12 cellular contexts compared by ENCODE assay signal in the genomic region with DNA sequence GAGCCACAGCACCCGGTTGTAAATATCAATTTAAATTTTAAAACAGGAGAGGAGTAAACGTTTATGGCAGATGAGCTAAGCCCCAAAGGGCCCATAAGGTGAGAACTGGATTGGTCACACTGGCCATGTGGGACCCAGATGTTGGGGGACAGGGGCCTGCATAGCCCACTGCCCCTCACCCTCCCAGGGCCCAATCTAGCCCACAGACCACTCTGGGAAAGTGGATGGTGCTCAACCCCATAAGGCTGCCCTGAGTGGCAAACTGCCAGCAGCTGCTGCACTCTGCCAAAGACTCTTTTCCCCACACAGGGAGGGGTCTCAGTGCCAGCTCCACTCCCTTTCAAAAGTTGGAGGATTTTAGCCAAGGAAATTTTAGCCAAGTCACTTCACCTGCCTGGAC. TPM values are rescaled to one million over a fixed set of nuclear protein-coding genes. Genes with fewer than 3 reads are reported as not detected.
DNase-seq lines count a peak whose midpoint lies in the region; TF ChIP-seq lines count a peak whose summit lies in the region.
"Had no signal": no experiment of that assay in that cellular context is flagged by ENCODE, and none has a peak within 500 bp of the region (broad histone marks: within the 10 kb centered on the region; RNA-seq: fewer than 3 reads in every experiment).

No MANE protein-coding gene starts in this region.

- H3K9me3 ChIP-seq in breast epithelium (no peaks in the 10 kb centered on the region), muscle layer of colon (ENCODE audit: low read length) (no peaks in the 10 kb centered on the region), tibial nerve (no peaks in the 10 kb centered on the region), H9 (ENCODE audit: control insufficient read depth, low read depth, low read length) (no peaks in the 10 kb centered on the region)

- H3K79me1 ChIP-seq in H9 (ENCODE audit: insufficient read depth, low read depth, low read length, poor library complexity, severe bottlenecking): peaks cover 4% of the 10 kb centered on the region

- no peak overlapping the region for H4K91ac ChIP-seq in H9 (ENCODE audit: insufficient read length, low read depth, low read length)

- H2AFZ ChIP-seq in H9 (ENCODE audit: low read length): no peak overlapping the region

- no peak overlapping the region for H3T11ph ChIP-seq in H9 (ENCODE audit: low read length)

- WGBS in tibial nerve, 2 donors: 28 to 48% methylated on average over 2 of the region's 2 CpGs
- WGBS in H9 (ENCODE audit: extremely low coverage, insufficient read length, low lambda C conversion rate): no CpG with 5 or more reads among the region's 2 CpGs

- H2BK15ac ChIP-seq in H9 (ENCODE audit: low read depth, low read length): no peak overlapping the region

- peak overlapping the region; percentile 85 to 89 for H3K27ac ChIP-seq in breast epithelium
- peak overlapping the region; percentile 77 for H3K27ac ChIP-seq in muscle layer of colon (ENCODE audit: low read depth, low read length)
- H3K27ac ChIP-seq in tibial nerve: peak overlapping the region in 3 of 4 donors; percentile 10 to 89 (median 69)
- H3K27ac ChIP-seq in H9 (ENCODE audit: insufficient read length, low read depth, low read length): no peak overlapping the region

- H3K23me2 ChIP-seq in H9 (ENCODE audit: insufficient read length, low read depth, low read length, poor library complexity, severe bottlenecking): no peaks in the 10 kb centered on the region

- no peak overlapping the region for H2AK5ac ChIP-seq in H9 (ENCODE audit: insufficient read length, low read length)

- H2BK120ac ChIP-seq in H9 (ENCODE audit: low read depth, low read length, poor library complexity, severe bottlenecking): no peak overlapping the region

- TF ChIP-seq POLR2A in breast epithelium (IDR thresholded peaks at IDR 0.05) (no peak), tibial nerve (IDR thresholded peaks at IDR 0.05) (no peak)

- TF ChIP-seq CTCF in breast epithelium (IDR thresholded peaks at IDR 0.05): no peak
- no peak for TF ChIP-seq CTCF in tibial nerve (IDR thresholded peaks at IDR 0.05)
- no peak for TF ChIP-seq CTCF in H9 (conservative IDR thresholded peaks at IDR 0.05)
- TF ChIP-seq CTCF in GM20000 (IDR thresholded peaks at IDR 0.05; ENCODE audit: extremely low read depth, missing control alignments): no peak

- TF ChIP-seq EP300 in tibial nerve (IDR thresholded peaks at IDR 0.05): no peak

- H3K9ac ChIP-seq in muscle layer of colon (ENCODE audit: low read length): no peak overlapping the region
- no peak overlapping the region for H3K9ac ChIP-seq in H9 (ENCODE audit: extremely low read depth, insufficient read length, low read length)

- H3K4me3 Mint-ChIP-seq in H9: no peak overlapping the region

- H4K20me1 ChIP-seq in H9 (ENCODE audit: control insufficient read depth, insufficient read depth, insufficient read length): no peaks in the 10 kb centered on the region

- peaks cover 6% of the 10 kb centered on the region; the same call in 1 of the 2 replicates for H3K79me2 ChIP-seq in H9 (ENCODE audit: insufficient read depth, low read length)

- no peak overlapping the region for H2BK20ac ChIP-seq in H9 (ENCODE audit: low read depth, low read length, poor library complexity, severe bottlenecking)

- no peaks in the 10 kb centered on the region for H3K27me3 Mint-ChIP-seq in H9 (ENCODE audit: low read depth)

- no peak overlapping the region for H3K4ac ChIP-seq in H9 (ENCODE audit: low read depth, low read length)

- no peak overlapping the region for H3K18ac ChIP-seq in H9 (ENCODE audit: insufficient read length, low read depth, low read length)

- no peak overlapping the region for H2BK5ac ChIP-seq in H9 (ENCODE audit: insufficient read length, low read length)

- H2BK12ac ChIP-seq in H9 (ENCODE audit: insufficient read length, low read depth, low read length): no peak overlapping the region

- intact Hi-C loops in breast epithelium (cut with DNase I; ENCODE audit: low total_unique reads): no loop called here

- no peak overlapping the region for H3K23ac ChIP-seq in H9 (ENCODE audit: insufficient read length, low read depth, low read length)

- H4K8ac ChIP-seq in H9 (replicated peaks; ENCODE audit: insufficient read length, low read depth, low read length): no peak overlapping the region

- H3K27me3 ChIP-seq in breast epithelium (no peaks in the 10 kb centered on the region), muscle layer of colon (ENCODE audit: control insufficient read depth in 1 of 2, insufficient read depth in 2 of 2, low read length in 2 of 2) (no peaks in the 10 kb centered on the region), tibial nerve (no peaks in the 10 kb centered on the region), H9 (ENCODE audit: insufficient read depth, low read length) (no peaks in the 10 kb centered on the region)
- H3K27me3 ChIP-seq: dorsolateral prefrontal cortex had no signal

- H3K36me3 ChIP-seq in breast epithelium: no peaks in the 10 kb centered on the region
- peaks cover 17% of the 10 kb centered on the region for H3K36me3 ChIP-seq in muscle layer of colon (ENCODE audit: insufficient read depth, low read length)
- peaks cover 0 to 25% (median 0%) of the 10 kb centered on the region in 3 donors for H3K36me3 ChIP-seq in tibial nerve

- H3K4me1 ChIP-seq in breast epithelium (peaks cover 16 to 57% of the 10 kb centered on the region in 2 donors), muscle layer of colon (ENCODE audit: insufficient read depth, low read length) (peaks cover 81% of the 10 kb centered on the region), tibial nerve (peaks cover 4 to 91% (median 77%) of the 10 kb centered on the region in 4 donors), H9 (ENCODE audit: insufficient read depth, low read length) (peaks cover 8% of the 10 kb centered on the region; the same call in 1 of the 2 replicates)

- no peak overlapping the region for H3K14ac ChIP-seq in H9 (ENCODE audit: insufficient read depth, low read length)

- H3K4me2 ChIP-seq in H9 (ENCODE audit: insufficient read depth, insufficient read length, low read length): no peak overlapping the region

- peaks cover 42 to 43% of the 10 kb centered on the region in 2 experiments for H3K4me1 Mint-ChIP-seq in H9

- H3K4me3 ChIP-seq in breast epithelium (no peak overlapping the region), muscle layer of colon (ENCODE audit: low read depth in 1 of 2, low read length in 2 of 2) (no peak overlapping the region), tibial nerve (no peak overlapping the region)
- H3K4me3 ChIP-seq: dorsolateral prefrontal cortex had no signal

- no peak overlapping the region for H3K56ac ChIP-seq in H9 (ENCODE audit: insufficient read length, low read depth, low read length)

- H3K27ac Mint-ChIP-seq in H9: 0 out of 7 replicates have a peak overlapping the region, but pooled peaks of 1 of the 3 experiments have one; percentile 66

- H3K36me3 Mint-ChIP-seq in H9 (ENCODE audit: insufficient read depth in 1 of 3, low read depth in 3 of 3): peaks cover 12 to 28% (median 23%) of the 10 kb centered on the region in 3 experiments; a peak in 6 of 7 replicates

- H4K5ac ChIP-seq in H9 (ENCODE audit: insufficient read length, low read depth, low read length): no peak overlapping the region

- DNase-seq in NCI-H2029 (lab: John Stamatoyannopoulos, UW) (peak; percentile 18), NCI-H2029 treated with DMSO at 0.1 percent for 48 hours (lab: John Stamatoyannopoulos, UW) (no peak), breast epithelium (ENCODE audit: low spot score in 2 of 2) (no peak), tibial nerve (ENCODE audit: low spot score in 2 of 2) (no peak), H9 (no peak), GM20000 (ENCODE audit: low spot score) (no peak), T-helper 9 cell (no peak)
- DNase-seq: 8988T, activated gamma-delta T cell, NCI-H1105 treated with DMSO at 0.1 percent for 48 hours had no signal

- H3K9me3 Mint-ChIP-seq in H9: no peaks in the 10 kb centered on the region

RNA-seq across cellular contexts. Expression of gene CCDC12, which starts 42.5 kb away (rescaled TPM):
- total RNA-seq in breast epithelium (10 to 100 TPM; 27.0 to 50.2 (median 43.9) TPM), tibial nerve (10 to 100 TPM; 36.9 to 59.4 (median 50.2) TPM), H9 (2021) (49.1 and 54.0 TPM in 2 replicates)

RNA-seq across cellular contexts. Expression of gene NBEAL2, which starts 45.4 kb away (rescaled TPM):
- total RNA-seq in breast epithelium (10 to 100 TPM; 16.8 to 58.3 (median 54.4) TPM), tibial nerve (10 to 100 TPM; 25.3 to 92.1 (median 26.6) TPM), H9 (2021) (50.4 and 52.1 TPM in 2 replicates)

RNA-seq across cellular contexts. Expression of gene PTH1R, which starts 56.5 kb away (rescaled TPM):
- 10 to 100 TPM in 2 of 3 donors, 1 to 10 TPM in 1; 4.7 to 38.2 (median 13.4) TPM for total RNA-seq in breast epithelium
- total RNA-seq in tibial nerve: 10 to 100 TPM in 3 of 4 donors, 1 to 10 TPM in 1; 8.1 to 14.3 (median 13.6) TPM
- total RNA-seq in H9 (2021): 0.99 and 1.0 TPM in 2 replicates
